Comparison of ENCODE assay signal across 14 cellular contexts in genomic region chr11:76891285-76891684, GRCh38.
"Had no signal": no experiment of that assay in that cellular context is flagged by ENCODE, and none has a peak within 500 bp of the region (broad histone marks: within the 10 kb centered on the region; RNA-seq: fewer than 3 reads in every experiment).

No MANE protein-coding gene starts in this region.

- DNase-seq: activated CD4-positive, alpha-beta T cell treated with anti-CD3 and anti-CD28 coated beads, Interleukin-2, amount 50 U/mL, for 48 hours; activated CD4-positive, CD25-positive, alpha-beta regulatory T cell treated with anti-CD3 and anti-CD28 coated beads, Interleukin-2, amount 50 U/mL, for 72 hours; activated CD8-positive, alpha-beta memory T cell treated with anti-CD3 and anti-CD28 coated beads, Interleukin-2, amount 10 ng/mL, durations not matched to agents 7 days and 5 days; activated effector memory CD4-positive, alpha-beta T cell treated with Interleukin-2 at 50 U/mL for 16 hours; activated T-cell treated with anti-CD3 and anti-CD28 coated beads, Interleukin-2, amount 50 U/mL, for 24 hours; anterior cingulate cortex; gastrocnemius medialis; heart right ventricle; ovary; stimulated activated CD4-positive, alpha-beta T cell treated with anti-CD3 and anti-CD28 coated beads, Interleukin-4, amount 100 ng/mL, for 4 hours; stimulated activated naive CD8-positive, alpha-beta T cell treated with anti-CD3 and anti-CD28 coated beads, Interleukin-15, amount 100 ng/mL, for 72 hours had no signal

- H3K4me1 ChIP-seq: gastrocnemius medialis, vagina had no signal

- H3K27ac ChIP-seq: gastrocnemius medialis, heart right ventricle, ovary, vagina had no signal

- H3K36me3 ChIP-seq: gastrocnemius medialis, heart right ventricle, ovary, vagina had no signal

- H3K27me3 ChIP-seq: gastrocnemius medialis, heart right ventricle, ovary, vagina had no signal

- FAIRE-seq: colon, keratinocyte had no signal

- H3K9me3 ChIP-seq: gastrocnemius medialis, heart right ventricle, ovary, vagina had no signal

- H3K4me3 ChIP-seq: gastrocnemius medialis, heart right ventricle, ovary, vagina had no signal
